Comparison of ENCODE assay signal across 34 cellular contexts in the genomic region with DNA sequence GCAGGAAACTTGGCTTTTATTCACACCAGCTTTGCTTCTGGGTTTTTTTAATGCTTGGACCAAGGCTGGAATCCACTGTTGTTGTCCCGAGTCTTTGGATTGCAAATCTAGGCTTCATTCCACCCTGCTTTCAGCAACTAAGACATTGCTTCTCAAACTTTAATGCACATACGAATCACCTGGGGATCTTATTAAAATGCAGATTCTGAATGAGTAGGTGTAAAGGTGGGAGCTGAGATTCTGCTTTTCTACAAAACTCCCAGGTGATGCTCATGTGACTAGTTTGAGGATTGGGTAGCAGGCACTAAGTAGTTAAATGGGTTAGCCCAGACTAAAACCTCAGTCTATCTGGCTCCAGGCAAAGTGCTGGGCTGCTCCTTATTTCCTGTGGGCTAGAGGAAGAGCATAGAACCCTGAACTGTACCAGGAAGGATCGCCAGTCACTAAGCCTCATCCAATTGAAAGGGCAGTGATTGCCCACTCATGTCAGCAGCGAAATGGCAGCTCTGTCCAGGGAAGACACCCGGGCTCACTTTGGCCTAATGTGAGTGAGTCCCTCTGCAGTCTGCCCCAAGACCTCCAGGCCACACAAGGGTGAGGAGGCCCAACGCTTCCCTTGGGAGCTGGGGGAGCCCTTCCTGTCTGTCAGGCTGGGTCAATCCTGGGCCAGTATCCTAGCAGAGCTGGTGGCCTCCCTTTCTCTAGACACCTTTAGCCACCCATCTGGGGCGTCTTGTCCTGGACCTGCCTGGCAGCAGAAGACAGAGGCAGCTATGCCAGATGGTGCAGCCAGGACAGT. TPM values are rescaled to one million over a fixed set of nuclear protein-coding genes. Genes with fewer than 3 reads are reported as not detected.
"Had no signal": no experiment of that assay in that cellular context is flagged by ENCODE, and none has a peak within 500 bp of the region (broad histone marks: within the 10 kb centered on the region; RNA-seq: fewer than 3 reads in every experiment).

No MANE protein-coding gene starts in this region.

- H3K4me1 Mint-ChIP-seq: activated CD4-positive, alpha-beta T cell treated with anti-CD3 and anti-CD28 coated beads, Interleukin-2, amount 10 ng/mL, durations not matched to agents 24 days and 14 days; activated naive CD8-positive, alpha-beta T cell treated with anti-CD3 and anti-CD28 coated beads, Interleukin-2, amount 10 ng/mL, durations not matched to agents 7 days and 5 days; mesothelial cell of epicardium; naive thymus-derived CD4-positive, alpha-beta T cell; stimulated activated effector memory CD8-positive, alpha-beta T cell treated with anti-CD3 and anti-CD28 coated beads, Interleukin-12 subunit alpha, Interleukin-12 subunit beta, amount 100 ng/mL, for 72 hours had no signal

- FAIRE-seq: endometrium had no signal

- H3K4me1 ChIP-seq: ascending aorta, esophagus squamous epithelium, heart right ventricle, right lobe of liver, uterus had no signal

- H3K36me3 ChIP-seq: ascending aorta, esophagus squamous epithelium, heart right ventricle, ovary, right lobe of liver, thoracic aorta, uterus, WERI-Rb-1 had no signal

- H3K27ac Mint-ChIP-seq: activated CD4-positive, alpha-beta memory T cell treated with anti-CD3 and anti-CD28 coated beads for 36 hours; activated CD4-positive, alpha-beta T cell treated with anti-CD3 and anti-CD28 coated beads, Interleukin-2, amount 10 ng/mL, durations not matched to agents 24 days and 14 days; activated naive CD4-positive, alpha-beta T cell treated with anti-CD3 and anti-CD28 coated beads for 36 hours; activated naive CD8-positive, alpha-beta T cell treated with anti-CD3 and anti-CD28 coated beads, Interleukin-2, amount 10 ng/mL, durations not matched to agents 7 days and 5 days; activated T-helper 1 cell treated with anti-CD3 and anti-CD28 coated beads, Interleukin-12 subunit alpha, Interleukin-12 subunit beta, Interleukin-2, Interleukin-4 antibody, amounts not matched to agents 30 ng/mL and 10 ng/mL and 1 ng/mL, durations not matched to agents 14 hours and 24 hours and 36 hours; dendritic cell treated with granulocyte-macrophage colony-stimulating factor and Interleukin-4, amounts not matched to agents 40 ng/mL and 50 ng/mL, for 4 days; mesothelial cell of epicardium; naive thymus-derived CD4-positive, alpha-beta T cell; progenitor cell of endocrine pancreas; stimulated activated effector memory CD8-positive, alpha-beta T cell treated with anti-CD3 and anti-CD28 coated beads, Interleukin-12 subunit alpha, Interleukin-12 subunit beta, amount 100 ng/mL, for 72 hours; stimulated activated naive CD8-positive, alpha-beta T cell treated with anti-CD3 and anti-CD28 coated beads, Interleukin-15, Interleukin-2, amounts not matched to agents 100 ng/mL and 50 ng/mL, for 24 hours; type B pancreatic cell had no signal

- H3K4me3 Mint-ChIP-seq: activated CD4-positive, alpha-beta memory T cell treated with anti-CD3 and anti-CD28 coated beads for 36 hours; activated CD4-positive, alpha-beta T cell treated with anti-CD3 and anti-CD28 coated beads, Interleukin-2, amount 10 ng/mL, durations not matched to agents 24 days and 14 days; activated naive CD4-positive, alpha-beta T cell treated with anti-CD3 and anti-CD28 coated beads for 36 hours; activated naive CD8-positive, alpha-beta T cell treated with anti-CD3 and anti-CD28 coated beads, Interleukin-2, amount 10 ng/mL, durations not matched to agents 7 days and 5 days; activated T-helper 1 cell treated with anti-CD3 and anti-CD28 coated beads, Interleukin-12 subunit alpha, Interleukin-12 subunit beta, Interleukin-2, Interleukin-4 antibody, amounts not matched to agents 30 ng/mL and 10 ng/mL and 1 ng/mL, durations not matched to agents 14 hours and 24 hours and 36 hours; dendritic cell treated with granulocyte-macrophage colony-stimulating factor and Interleukin-4, amounts not matched to agents 40 ng/mL and 50 ng/mL, for 4 days; mesothelial cell of epicardium; naive thymus-derived CD4-positive, alpha-beta T cell; stimulated activated effector memory CD8-positive, alpha-beta T cell treated with anti-CD3 and anti-CD28 coated beads, Interleukin-12 subunit alpha, Interleukin-12 subunit beta, amount 100 ng/mL, for 72 hours; stimulated activated naive CD8-positive, alpha-beta T cell treated with anti-CD3 and anti-CD28 coated beads, Interleukin-15, Interleukin-2, amounts not matched to agents 100 ng/mL and 50 ng/mL, for 24 hours; type B pancreatic cell had no signal

- H3K27me3 ChIP-seq: ascending aorta, esophagus squamous epithelium, ovary, right lobe of liver, uterus had no signal

- DNase-seq: activated CD4-positive, alpha-beta memory T cell treated with anti-CD3 and anti-CD28 coated beads for 36 hours; activated CD4-positive, alpha-beta T cell treated with anti-CD3 and anti-CD28 coated beads, Interleukin-2, amount 10 ng/mL, durations not matched to agents 24 days and 14 days; activated CD4-positive, CD25-positive, alpha-beta regulatory T cell treated with anti-CD3 and anti-CD28 coated beads, Interleukin-2, amount 50 U/mL, for 72 hours; activated CD8-positive, alpha-beta memory T cell treated with anti-CD3 and anti-CD28 coated beads, Interleukin-2, amount 50 U/mL, for 4 hours; activated effector memory CD4-positive, alpha-beta T cell treated with anti-CD3 and anti-CD28 coated beads, Interleukin-2, amount 50 U/mL, for 16 hours; activated naive CD4-positive, alpha-beta T cell treated with anti-CD3 and anti-CD28 coated beads for 36 hours; activated naive CD8-positive, alpha-beta T cell treated with anti-CD3 and anti-CD28 coated beads, Interleukin-2, amount 10 ng/mL, durations not matched to agents 7 days and 5 days; activated T-cell treated with anti-CD3 and anti-CD28 coated beads, Interleukin-2, amount 50 U/mL, for 1 hour; central memory CD4-positive, alpha-beta T cell; effector CD4-positive, alpha-beta T cell; esophagus squamous epithelium; foreskin melanocyte; heart right ventricle; islet precursor cell; mammary epithelial cell; naive thymus-derived CD4-positive, alpha-beta T cell; ovary; right lobe of liver; stimulated activated CD4-positive, alpha-beta T cell treated with anti-CD3 and anti-CD28 coated beads, Interleukin-4, amount 100 ng/mL, for 1 hour; uterus; WERI-Rb-1 had no signal

- H3K27ac ChIP-seq: ascending aorta, epithelial cell of prostate, esophagus squamous epithelium, heart right ventricle, ovary, right lobe of liver, thoracic aorta, uterus, WERI-Rb-1 had no signal

- H3K27me3 Mint-ChIP-seq: activated CD4-positive, alpha-beta memory T cell treated with anti-CD3 and anti-CD28 coated beads for 36 hours; activated CD4-positive, alpha-beta T cell treated with anti-CD3 and anti-CD28 coated beads, Interleukin-2, amount 10 ng/mL, durations not matched to agents 24 days and 14 days; activated naive CD8-positive, alpha-beta T cell treated with anti-CD3 and anti-CD28 coated beads, Interleukin-2, amount 10 ng/mL, durations not matched to agents 7 days and 5 days; progenitor cell of endocrine pancreas; stimulated activated naive CD8-positive, alpha-beta T cell treated with anti-CD3 and anti-CD28 coated beads, Interleukin-15, Interleukin-2, amounts not matched to agents 100 ng/mL and 50 ng/mL, for 24 hours; type B pancreatic cell had no signal

- ATAC-seq: heart right ventricle; naive thymus-derived CD4-positive, alpha-beta T cell; right lobe of liver; stimulated activated effector memory CD8-positive, alpha-beta T cell treated with anti-CD3 and anti-CD28 coated beads, Interleukin-12 subunit alpha, Interleukin-12 subunit beta, amount 100 ng/mL, for 72 hours had no signal

- H3K9me3 Mint-ChIP-seq: activated CD4-positive, alpha-beta memory T cell treated with anti-CD3 and anti-CD28 coated beads for 36 hours; activated CD4-positive, alpha-beta T cell treated with anti-CD3 and anti-CD28 coated beads, Interleukin-2, amount 10 ng/mL, durations not matched to agents 24 days and 14 days; activated naive CD4-positive, alpha-beta T cell treated with anti-CD3 and anti-CD28 coated beads for 36 hours; activated naive CD8-positive, alpha-beta T cell treated with anti-CD3 and anti-CD28 coated beads, Interleukin-2, amount 10 ng/mL, durations not matched to agents 7 days and 5 days; activated T-helper 1 cell treated with anti-CD3 and anti-CD28 coated beads, Interleukin-12 subunit alpha, Interleukin-12 subunit beta, Interleukin-2, Interleukin-4 antibody, amounts not matched to agents 30 ng/mL and 10 ng/mL and 1 ng/mL, durations not matched to agents 14 hours and 24 hours and 36 hours; dendritic cell treated with granulocyte-macrophage colony-stimulating factor and Interleukin-4, amounts not matched to agents 40 ng/mL and 50 ng/mL, for 4 days; naive thymus-derived CD4-positive, alpha-beta T cell; stimulated activated effector memory CD8-positive, alpha-beta T cell treated with anti-CD3 and anti-CD28 coated beads, Interleukin-12 subunit alpha, Interleukin-12 subunit beta, amount 100 ng/mL, for 72 hours; stimulated activated naive CD8-positive, alpha-beta T cell treated with anti-CD3 and anti-CD28 coated beads, Interleukin-15, Interleukin-2, amounts not matched to agents 100 ng/mL and 50 ng/mL, for 24 hours; type B pancreatic cell had no signal

- H3K36me3 Mint-ChIP-seq: activated CD4-positive, alpha-beta memory T cell treated with anti-CD3 and anti-CD28 coated beads for 36 hours; activated naive CD8-positive, alpha-beta T cell treated with anti-CD3 and anti-CD28 coated beads, Interleukin-2, amount 10 ng/mL, durations not matched to agents 7 days and 5 days; mesothelial cell of epicardium; naive thymus-derived CD4-positive, alpha-beta T cell; stimulated activated effector memory CD8-positive, alpha-beta T cell treated with anti-CD3 and anti-CD28 coated beads, Interleukin-12 subunit alpha, Interleukin-12 subunit beta, amount 100 ng/mL, for 72 hours; type B pancreatic cell had no signal

- H3K4me3 ChIP-seq: ascending aorta, esophagus squamous epithelium, heart right ventricle, ovary, right lobe of liver, thoracic aorta, uterus had no signal

- H3K9me3 ChIP-seq: ascending aorta, esophagus squamous epithelium, heart right ventricle, ovary, right lobe of liver, thoracic aorta, uterus had no signal

RNA-seq across cellular contexts. Expression of a gene that starts 39.4 kb away (rescaled TPM):
- total RNA-seq: activated CD4-positive, alpha-beta memory T cell treated with anti-CD3 and anti-CD28 coated beads for 36 hours; activated CD8-positive, alpha-beta memory T cell treated with anti-CD3 and anti-CD28 coated beads for 36 hours; activated naive CD8-positive, alpha-beta T cell treated with anti-CD3 and anti-CD28 coated beads, Interleukin-2, amount 10 ng/mL, durations not matched to agents 7 days and 5 days; activated T-helper 1 cell treated with anti-CD3 and anti-CD28 coated beads, Interleukin-12 subunit alpha, Interleukin-12 subunit beta, Interleukin-2, Interleukin-4 antibody, amounts not matched to agents 30 ng/mL and 10 ng/mL and 1 ng/mL, durations not matched to agents 14 hours and 24 hours and 36 hours; T-helper 1 cell treated with Interleukin-12 subunit alpha and Interleukin-12 subunit beta and Interleukin-4 antibody, amounts not matched to agents 30 ng/mL and 1 ng/mL, for 36 hours had no signal
- polyA plus RNA-seq: naive thymus-derived CD4-positive, alpha-beta T cell had no signal
